ENCODE assay signal across 1 cellular context in genomic region chr7:129774871-129775694, GRCh38.
TF ChIP-seq lines count a peak whose summit lies in the region.

No MANE protein-coding gene starts in this region.

TF ChIP-seq in H1, 55 proteins besides CTCF, POLR2A, EP300 and RAD21:
- TF ChIP-seq MAX (IDR thresholded peaks at IDR 0.05) (no peak), TCF12 (IDR thresholded peaks at IDR 0.05; ENCODE audit: low read depth, low read length) (no peak), ZNF274 (IDR thresholded peaks at IDR 0.05; ENCODE audit: borderline replicate concordance, extremely low read depth, low read length) (no peak), BCL11A (IDR thresholded peaks at IDR 0.05; ENCODE audit: low read depth in 2 of 2, low read length in 2 of 2) (no peak), FOSL1 (IDR thresholded peaks at IDR 0.05; ENCODE audit: insufficient read depth, low read depth, low read length) (no peak), MAFK (IDR thresholded peaks at IDR 0.05; ENCODE audit: low read depth, low read length) (no peak), EZH2 (IDR thresholded peaks at IDR 0.05; ENCODE audit: low read depth, low read length, severe bottlenecking) (no peak), EGR1 (IDR thresholded peaks at IDR 0.05; ENCODE audit: borderline replicate concordance, low read depth, low read length) (no peak), NRF1 (IDR thresholded peaks at IDR 0.05; ENCODE audit: low read depth, low read length) (no peak), GABPA (IDR thresholded peaks at IDR 0.05; ENCODE audit: borderline replicate concordance, insufficient read depth, low read length) (no peak), KDM5A (IDR thresholded peaks at IDR 0.05; ENCODE audit: low read length) (no peak), RBBP5 (IDR thresholded peaks at IDR 0.05; ENCODE audit: borderline replicate concordance, low read depth, low read length) (no peak), RXRA (IDR thresholded peaks at IDR 0.05; ENCODE audit: insufficient read depth, low read depth, low read length) (no peak), E2F6 (IDR thresholded peaks at IDR 0.05) (no peak), CREB1 (IDR thresholded peaks at IDR 0.05) (no peak), SRF (IDR thresholded peaks at IDR 0.05; ENCODE audit: low read depth, low read length) (no peak), RNF2 (IDR thresholded peaks at IDR 0.05; ENCODE audit: borderline replicate concordance, low read depth, low read length, missing control alignments, poor library complexity, severe bottlenecking) (no peak), SIN3A (conservative IDR thresholded peaks at IDR 0.05 in 1 of 2, IDR thresholded peaks at IDR 0.05 in 1 of 2; ENCODE audit: low read depth in 1 of 2, low read length in 2 of 2) (no peak), ASH2L (IDR thresholded peaks at IDR 0.05; ENCODE audit: low read length) (no peak), PHF8 (conservative IDR thresholded peaks at IDR 0.05; ENCODE audit: low read depth, low read length) (no peak)
